25 cellular contexts compared by ENCODE assay signal in genomic region chr14:77103475-77103874, GRCh38. TPM values are rescaled to one million over a fixed set of nuclear protein-coding genes. Genes with fewer than 3 reads are reported as not detected.
A peak's percentile ranks its signal among the peaks of the same experiment; 100 is the strongest.
DNase-seq lines count a peak whose midpoint lies in the region; ATAC-seq and TF ChIP-seq lines count a peak whose summit lies in the region.
"Had no signal": no experiment of that assay in that cellular context is flagged by ENCODE, and none has a peak within 500 bp of the region (broad histone marks: within the 10 kb centered on the region; RNA-seq: fewer than 3 reads in every experiment).

No MANE protein-coding gene starts in this region.

- H3K4me3 ChIP-seq in heart right ventricle (no peak overlapping the region), gastroesophageal sphincter (no peak overlapping the region), skeletal muscle tissue (ENCODE audit: low read length in 3 of 3) (peak overlapping the region in 1 of 3 donors; percentile 17), aorta (ENCODE audit: low read length in 2 of 2) (no peak overlapping the region)
- H3K4me3 ChIP-seq: vagina had no signal

- TF ChIP-seq POLR2A in gastroesophageal sphincter (IDR thresholded peaks at IDR 0.05), result no peak

- ATAC-seq in heart right ventricle (no peak), gastroesophageal sphincter (no peak), aorta (ENCODE audit: low FRiP score) (peak; percentile 55), HG03520 (IDR thresholded peaks at IDR 0.05; ENCODE audit: unreplicated experiment) (no peak)
- ATAC-seq: activated CD8-positive, alpha-beta T cell treated with anti-CD3 and anti-CD28 coated beads for 36 hours; activated naive CD4-positive, alpha-beta T cell treated with anti-CD3 and anti-CD28 coated beads, Interleukin-2, amount 50 U/mL, for 72 hours; CD8-positive, alpha-beta T cell; PC-3 had no signal

- H3K27ac ChIP-seq in heart right ventricle, result peak overlapping the region in 7 of 10 donors; percentile 53 to 99 (median 77)
- peak overlapping the region; percentile 27 to 97 (median 64) for H3K27ac ChIP-seq in gastroesophageal sphincter
- peak overlapping the region; percentile 99 for H3K27ac ChIP-seq in skeletal muscle tissue (ENCODE audit: low read depth, low read length)
- H3K27ac ChIP-seq in aorta (ENCODE audit: low read depth in 1 of 2, low read length in 2 of 2), result peak overlapping the region; percentile 23 to 88
- H3K27ac ChIP-seq: KMS-11, vagina had no signal

- no peaks in the 10 kb centered on the region for H3K9me3 Mint-ChIP-seq in immature natural killer cell
- H3K9me3 Mint-ChIP-seq: activated CD8-positive, alpha-beta T cell treated with anti-CD3 and anti-CD28 coated beads for 36 hours; activated naive CD4-positive, alpha-beta T cell treated with anti-CD3 and anti-CD28 coated beads, Interleukin-2, amount 50 U/mL, for 72 hours; CD8-positive, alpha-beta T cell; central memory CD8-positive, alpha-beta T cell; T-helper 2 cell treated with Interferon-gamma antibody and Interleukin-4, amounts not matched to agents 5 μg/mL and 100 μg/mL, for 36 hours had no signal

- peak overlapping the region in 2 of 3 donors; percentile 17 to 41 for H3K9ac ChIP-seq in skeletal muscle tissue (ENCODE audit: low read depth in 1 of 3, low read length in 3 of 3)
- H3K9ac ChIP-seq: KMS-11 had no signal

- H3K4me1 Mint-ChIP-seq in immature natural killer cell, result peaks cover 8 to 15% of the 10 kb centered on the region in 2 donors

- H3K27me3 ChIP-seq in heart right ventricle (no peaks in the 10 kb centered on the region), gastroesophageal sphincter (no peaks in the 10 kb centered on the region), skeletal muscle tissue (ENCODE audit: control insufficient read depth in 3 of 3, insufficient read depth in 3 of 3, low read length in 3 of 3) (no peaks in the 10 kb centered on the region), aorta (ENCODE audit: control insufficient read depth in 1 of 2, insufficient read depth in 2 of 2, low read length in 1 of 2) (no peaks in the 10 kb centered on the region)
- H3K27me3 ChIP-seq: vagina had no signal

- DNase-seq in heart right ventricle, result no peak
- no peak for DNase-seq in cardiac septum (ENCODE audit: low spot score)
- DNase-seq in aorta, result no peak
- DNase-seq in immature natural killer cell, result no peak
- no peak for DNase-seq in NCI-H1930 (lab: John Stamatoyannopoulos, UW)
- DNase-seq: activated CD8-positive, alpha-beta T cell treated with anti-CD3 and anti-CD28 coated beads for 36 hours; CD8-positive, alpha-beta T cell; kidney; NCI-H146; PC-3; SHP77 treated with DMSO at 0.1 percent for 48 hours; small intestine; stimulated activated CD4-positive, alpha-beta T cell treated with anti-CD3 and anti-CD28 coated beads, Interleukin-1b, Interleukin-23, amount 100 ng/mL, for 48 hours; stimulated activated CD8-positive, alpha-beta memory T cell treated with anti-CD3 and anti-CD28 coated beads, Interleukin-4, amount 100 ng/mL, for 48 hours had no signal

- H3K36me3 ChIP-seq in heart right ventricle (peaks cover 0 to 32% (median 7%) of the 10 kb centered on the region in 9 donors), gastroesophageal sphincter (peaks cover 0 to 28% of the 10 kb centered on the region in 2 donors), skeletal muscle tissue (ENCODE audit: control insufficient read depth in 3 of 3, insufficient read depth in 3 of 3, low read length in 3 of 3) (peaks cover 5 to 6% (median 5%) of the 10 kb centered on the region in 3 donors), aorta (ENCODE audit: control insufficient read depth in 1 of 2, insufficient read depth in 2 of 2, low read length in 1 of 2) (no peaks in the 10 kb centered on the region)
- H3K36me3 ChIP-seq: vagina had no signal

- H3K27ac Mint-ChIP-seq in immature natural killer cell, result no peak overlapping the region
- H3K27ac Mint-ChIP-seq: activated CD8-positive, alpha-beta T cell treated with anti-CD3 and anti-CD28 coated beads for 36 hours; activated naive CD4-positive, alpha-beta T cell treated with anti-CD3 and anti-CD28 coated beads, Interleukin-2, amount 50 U/mL, for 72 hours; CD8-positive, alpha-beta T cell; T-helper 2 cell treated with Interferon-gamma antibody and Interleukin-4, amounts not matched to agents 5 μg/mL and 100 μg/mL, for 36 hours had no signal

- H3K36me3 Mint-ChIP-seq in immature natural killer cell, result peaks cover 11 to 23% (median 18%) of the 10 kb centered on the region in 3 donors

- TF ChIP-seq CTCF in heart right ventricle (IDR thresholded peaks at IDR 0.05) (no peak), gastroesophageal sphincter (IDR thresholded peaks at IDR 0.05) (no peak)

- peaks cover 3 to 98% (median 81%) of the 10 kb centered on the region in 9 donors for H3K4me1 ChIP-seq in heart right ventricle
- peaks cover 19 to 99% (median 41%) of the 10 kb centered on the region in 3 donors for H3K4me1 ChIP-seq in gastroesophageal sphincter
- peaks cover 82 to 89% (median 85%) of the 10 kb centered on the region in 3 donors for H3K4me1 ChIP-seq in skeletal muscle tissue (ENCODE audit: control insufficient read depth in 3 of 3, insufficient read depth in 3 of 3, low read length in 3 of 3)
- H3K4me1 ChIP-seq in aorta (ENCODE audit: control insufficient read depth in 1 of 2, insufficient read depth in 2 of 2, low read length in 2 of 2), result peaks cover 2 to 22% of the 10 kb centered on the region in 2 donors

- H3K4me3 Mint-ChIP-seq in immature natural killer cell, result no peak overlapping the region
- H3K4me3 Mint-ChIP-seq: activated CD8-positive, alpha-beta T cell treated with anti-CD3 and anti-CD28 coated beads for 36 hours; CD8-positive, alpha-beta T cell; central memory CD8-positive, alpha-beta T cell; T-helper 2 cell treated with Interferon-gamma antibody and Interleukin-4, amounts not matched to agents 5 μg/mL and 100 μg/mL, for 36 hours had no signal

- H3K27me3 Mint-ChIP-seq in immature natural killer cell (ENCODE audit: low read depth in 3 of 3), result no peaks in the 10 kb centered on the region
- H3K27me3 Mint-ChIP-seq: activated CD8-positive, alpha-beta T cell treated with anti-CD3 and anti-CD28 coated beads for 36 hours; central memory CD8-positive, alpha-beta T cell had no signal

- H3K9me3 ChIP-seq in heart right ventricle (no peaks in the 10 kb centered on the region), gastroesophageal sphincter (no peaks in the 10 kb centered on the region), skeletal muscle tissue (ENCODE audit: control insufficient read depth in 3 of 3, low read length in 3 of 3) (no peaks in the 10 kb centered on the region), aorta (ENCODE audit: control insufficient read depth, low read length) (no peaks in the 10 kb centered on the region)
- H3K9me3 ChIP-seq: vagina had no signal

- TF ChIP-seq EP300 in gastroesophageal sphincter (IDR thresholded peaks at IDR 0.05), result no peak

- intact Hi-C loops in heart right ventricle (cut with DNase I) (loop anchor here in 1 of 10 donors (10.0 kb wide), 1 partner anchor 211 kb away; no protein-coding TSS in a partner anchor), cardiac septum (cut with DNase I) (no loop called here), aorta (cut with DNase I) (no loop called here)

RNA-seq across cellular contexts. Expression of gene CIPC, which starts 5.4 kb away (rescaled TPM):
- total RNA-seq in heart right ventricle, result 10 to 100 TPM; 51.4 to 93.8 (median 64.2) TPM
- polyA plus RNA-seq in heart right ventricle, result 10 to 100 TPM in 1 of 2 donors, 1 to 10 TPM in 1; 9.4 to 11.6 TPM
- 45.9 TPM for total RNA-seq in cardiac septum
- total RNA-seq in gastroesophageal sphincter, result 10 to 100 TPM; 49.0 to 74.1 (median 60.4) TPM
- total RNA-seq in skeletal muscle tissue, result 13.6 TPM
- 10 to 100 TPM; 23.1 to 24.4 TPM for total RNA-seq in aorta
- polyA plus RNA-seq in aorta, result 10 to 100 TPM in 1 of 2 donors, 1 to 10 TPM in 1; 8.1 to 11.0 TPM
- polyA plus RNA-seq in immature natural killer cell, result 1 to 10 TPM; 2.0 to 6.7 (median 3.2) TPM

RNA-seq across cellular contexts. Expression of gene ZDHHC22, which starts 38.1 kb away (rescaled TPM):
- total RNA-seq in heart right ventricle, result under 1 TPM in 1 of 10 donors, not detected in 9; 0.09 TPM
- not detected for polyA plus RNA-seq in heart right ventricle
- total RNA-seq in cardiac septum, result not detected
- total RNA-seq in gastroesophageal sphincter, result under 1 TPM in 2 of 4 donors, not detected in 2; 0.12 to 0.40 TPM
- total RNA-seq in skeletal muscle tissue, result 0.52 TPM
- total RNA-seq in aorta, result not detected
- not detected for polyA plus RNA-seq in aorta
- not detected for polyA plus RNA-seq in immature natural killer cell
- total RNA-seq: activated CD8-positive, alpha-beta T cell treated with anti-CD3 and anti-CD28 coated beads for 36 hours; activated naive CD4-positive, alpha-beta T cell treated with anti-CD3 and anti-CD28 coated beads, Interleukin-2, amount 50 U/mL, for 72 hours; CD8-positive, alpha-beta T cell; kidney; lung microvascular endothelial cell; NCI-H460; posterior vena cava; vagina had no signal
